Comparison of ENCODE assay signal across 24 cellular contexts in genomic region chr1:244209955-244210354, GRCh38.
DNase-seq lines count a peak whose midpoint lies in the region; ATAC-seq and TF ChIP-seq lines count a peak whose summit lies in the region.
"Had no signal": no experiment of that assay in that cellular context is flagged by ENCODE, and none has a peak within 500 bp of the region (broad histone marks: within the 10 kb centered on the region; RNA-seq: fewer than 3 reads in every experiment).

No MANE protein-coding gene starts in this region.

- H3K4me3 Mint-ChIP-seq in memory B cell, result peak overlapping the region; percentile 7
- H3K4me3 Mint-ChIP-seq: activated CD4-positive, alpha-beta memory T cell treated with anti-CD3 and anti-CD28 coated beads for 36 hours; activated naive CD4-positive, alpha-beta T cell treated with anti-CD3 and anti-CD28 coated beads, Interleukin-2, amount 50 U/mL, for 24 hours; effector memory CD8-positive, alpha-beta T cell; GM23338; neural crest cell; T-cell had no signal

- peak; percentile 95 for ATAC-seq in memory B cell (ENCODE audit: low read depth)
- ATAC-seq: effector memory CD8-positive, alpha-beta T cell; right cardiac atrium; T-cell had no signal

- no peaks in the 10 kb centered on the region for H3K9me3 Mint-ChIP-seq in memory B cell
- H3K9me3 Mint-ChIP-seq: activated CD4-positive, alpha-beta memory T cell treated with anti-CD3 and anti-CD28 coated beads for 36 hours; activated naive CD4-positive, alpha-beta T cell treated with anti-CD3 and anti-CD28 coated beads, Interleukin-2, amount 50 U/mL, for 24 hours; effector memory CD8-positive, alpha-beta T cell; neural crest cell; T-cell had no signal

- intact Hi-C loops in cardiac septum (cut with DNase I), result no loop called here

- H3K27ac Mint-ChIP-seq in memory B cell, result peak overlapping the region; percentile 82
- H3K27ac Mint-ChIP-seq: activated CD4-positive, alpha-beta memory T cell treated with anti-CD3 and anti-CD28 coated beads for 36 hours; activated naive CD4-positive, alpha-beta T cell treated with anti-CD3 and anti-CD28 coated beads, Interleukin-2, amount 50 U/mL, for 24 hours; effector memory CD8-positive, alpha-beta T cell; GM23338; T-cell had no signal

- no peak for TF ChIP-seq CTCF in GM10266 (IDR thresholded peaks at IDR 0.05; ENCODE audit: control insufficient read depth, insufficient read depth, low read depth, missing control alignments)

- DNase-seq in GM10266 (ENCODE audit: extremely low spot score) (peak; percentile 36), M059J (ENCODE audit: low read depth) (peak; percentile 49), SKM-1 (lab: John Stamatoyannopoulos, UW; ENCODE audit: unreplicated experiment) (peak; percentile 45), memory B cell (ENCODE audit: low spot score in 2 of 2) (peak in 1 of 2 donors; percentile 21), cardiac septum (ENCODE audit: low spot score) (no peak), Ammon's horn (ENCODE audit: low spot score) (no peak)
- no peak for DNase-seq in activated naive CD4-positive, alpha-beta T cell (lab: John Stamatoyannopoulos, UW)
- DNase-seq: activated CD4-positive, alpha-beta memory T cell treated with anti-CD3 and anti-CD28 coated beads for 36 hours; activated CD8-positive, alpha-beta memory T cell treated with anti-CD3 and anti-CD28 coated beads, Interleukin-2, amount 50 U/mL, for 48 hours; amygdala; C1 segment of cervical spinal cord; Caco-2; DND-41; effector memory CD8-positive, alpha-beta T cell; kidney glomerular epithelial cell; NCI-H1436; NCI-H510A; right cardiac atrium; SIG-M5; T-cell; transverse colon had no signal

- no peaks in the 10 kb centered on the region for H3K27me3 Mint-ChIP-seq in memory B cell
- H3K27me3 Mint-ChIP-seq: activated naive CD4-positive, alpha-beta T cell treated with anti-CD3 and anti-CD28 coated beads, Interleukin-2, amount 50 U/mL, for 24 hours had no signal

- H3K36me3 Mint-ChIP-seq in memory B cell, result no peaks in the 10 kb centered on the region
- H3K36me3 Mint-ChIP-seq: activated CD4-positive, alpha-beta memory T cell treated with anti-CD3 and anti-CD28 coated beads for 36 hours; activated naive CD4-positive, alpha-beta T cell treated with anti-CD3 and anti-CD28 coated beads, Interleukin-2, amount 50 U/mL, for 24 hours; T-cell had no signal

- peaks cover 6% of the 10 kb centered on the region for H3K4me1 Mint-ChIP-seq in memory B cell
- H3K4me1 Mint-ChIP-seq: activated naive CD4-positive, alpha-beta T cell treated with anti-CD3 and anti-CD28 coated beads, Interleukin-2, amount 50 U/mL, for 24 hours had no signal

Comparison
In these comparisons a context has a peak if more than half of its experiments do, and no peak if none do; other contexts are left out.
1. DNase-seq: peak in GM10266 (single experiment), M059J (single experiment) and SKM-1 (single experiment); none in activated naive CD4-positive, alpha-beta T cell (0 of 4), cardiac septum (single experiment) and Ammon's horn (single experiment).